18 cellular contexts compared by ENCODE assay signal in genomic region chr6:9783567-9783966, GRCh38.
DNase-seq lines count a peak whose midpoint lies in the region; ATAC-seq, FAIRE-seq and TF ChIP-seq lines count a peak whose summit lies in the region.
"Had no signal": no experiment of that assay in that cellular context is flagged by ENCODE, and none has a peak within 500 bp of the region (broad histone marks: within the 10 kb centered on the region; RNA-seq: fewer than 3 reads in every experiment).

No MANE protein-coding gene starts in this region.

- ATAC-seq in right lobe of liver (peak; percentile 28 to 69 (median 38)), HepG2 (no peak), GM18907 (IDR thresholded peaks at IDR 0.05; ENCODE audit: unreplicated experiment) (no peak)
- no peak for ATAC-seq in activated CD8-positive, alpha-beta memory T cell treated with anti-CD3 and anti-CD28 coated beads, Interleukin-2, amount 10 ng/mL, durations not matched to agents 7 days and 5 days

- no peaks in the 10 kb centered on the region for H3K36me3 Mint-ChIP-seq in activated CD8-positive, alpha-beta memory T cell treated with anti-CD3 and anti-CD28 coated beads, Interleukin-2, amount 10 ng/mL, durations not matched to agents 7 days and 5 days

- no peaks in the 10 kb centered on the region for H3K4me1 Mint-ChIP-seq in activated CD8-positive, alpha-beta memory T cell treated with anti-CD3 and anti-CD28 coated beads, Interleukin-2, amount 10 ng/mL, durations not matched to agents 7 days and 5 days

- H3K27ac ChIP-seq in right lobe of liver: no peak overlapping the region
- H3K27ac ChIP-seq in HepG2 (ENCODE audit: extremely low read length, insufficient read depth, low read length): no peak overlapping the region
- H3K27ac ChIP-seq in OCI-LY3 (ENCODE audit: low read length): 0 out of 2 replicates have a peak overlapping the region, but pooled peaks have one; percentile 9
- H3K27ac ChIP-seq: C4-2B, HL-60, RWPE1, SJSA1 had no signal

- H3K4me3 Mint-ChIP-seq in activated CD8-positive, alpha-beta memory T cell treated with anti-CD3 and anti-CD28 coated beads, Interleukin-2, amount 10 ng/mL, durations not matched to agents 7 days and 5 days: no peak overlapping the region
- H3K4me3 Mint-ChIP-seq: HFFc6 had no signal

- intact Hi-C loops in right lobe of liver (cut with DNase I) (no loop called here), HepG2 (cut with micrococcal nuclease; ENCODE audit: unreplicated experiment) (no loop called here)

- H4K20me1 ChIP-seq in HepG2 (ENCODE audit: insufficient read depth, low read length) (no peaks in the 10 kb centered on the region), OCI-LY3 (ENCODE audit: insufficient read depth, low read length) (no peaks in the 10 kb centered on the region)

- no peaks in the 10 kb centered on the region for H3K36me3 ChIP-seq in right lobe of liver
- H3K36me3 ChIP-seq in HepG2 (replicated peaks in 1 of 2; ENCODE audit: control insufficient read depth in 1 of 2, insufficient read depth in 2 of 2, low read length in 2 of 2): no peaks in the 10 kb centered on the region
- H3K36me3 ChIP-seq in OCI-LY3 (replicated peaks; ENCODE audit: low read depth, low read length): no peaks in the 10 kb centered on the region
- H3K36me3 ChIP-seq: MG63, SJSA1 had no signal

- POLR2A ChIA-PET in HepG2 (lab: Yijun Ruan, JAX): no interaction called here

- 26% methylated on average over 3 of the region's 6 CpGs for WGBS in right lobe of liver (ENCODE audit: insufficient coverage, low coverage, low lambda C conversion rate, missing lambda C conversion rate)
- WGBS in HepG2 (ENCODE audit: low lambda C conversion rate): 0% methylated on average over 6 of the region's 6 CpGs

- H3K4me3 ChIP-seq in right lobe of liver (no peak overlapping the region), HepG2 (replicated peaks in 1 of 3; ENCODE audit: insufficient read depth in 1 of 3, low read depth in 2 of 3, low read length in 3 of 3) (no peak overlapping the region), OCI-LY3 (ENCODE audit: low read length) (peak overlapping the region; percentile 12; the same call in 1 of the 2 replicates), fibroblast of the aortic adventitia (ENCODE audit: low read depth, low read length) (no peak overlapping the region)
- H3K4me3 ChIP-seq: MG63, SJSA1 had no signal

- H3K4me1 ChIP-seq in right lobe of liver: no peaks in the 10 kb centered on the region
- no peaks in the 10 kb centered on the region for H3K4me1 ChIP-seq in HepG2 (ENCODE audit: insufficient read depth, low read length)
- H3K4me1 ChIP-seq in OCI-LY3 (ENCODE audit: low read length): peaks cover 21% of the 10 kb centered on the region

- TF ChIP-seq EP300 in HepG2 (IDR thresholded peaks at IDR 0.05; ENCODE audit: low read depth in 2 of 2, low read length in 2 of 2) (no peak), HepG2 (CRISPR knock-in tag; IDR thresholded peaks at IDR 0.05; ENCODE audit: borderline replicate concordance) (no peak)

- BruUV-seq in HepG2 (replicated peaks; lab: Mats Ljungman, UMichigan): no TSS peak

- no peaks in the 10 kb centered on the region for H3K9me3 ChIP-seq in right lobe of liver
- peaks cover 32% of the 10 kb centered on the region for H3K9me3 ChIP-seq in HepG2 (ENCODE audit: low read length)
- no peaks in the 10 kb centered on the region for H3K9me3 ChIP-seq in OCI-LY3 (ENCODE audit: insufficient read depth, low read length)
- H3K9me3 ChIP-seq: MG63, SJSA1 had no signal

- TF ChIP-seq CTCF in right lobe of liver (IDR thresholded peaks at IDR 0.05) (no peak), HepG2 (CRISPR knock-in tag; IDR thresholded peaks at IDR 0.05) (no peak), OCI-LY3 (IDR thresholded peaks at IDR 0.05; ENCODE audit: low read depth, low read length) (no peak), fibroblast of the aortic adventitia (IDR thresholded peaks at IDR 0.05; ENCODE audit: insufficient read depth, low read length) (no peak)

- H3K27me3 ChIP-seq in right lobe of liver (no peaks in the 10 kb centered on the region), HepG2 (ENCODE audit: control insufficient read depth in 1 of 2, insufficient read depth in 2 of 2, low read length in 2 of 2) (no peaks in the 10 kb centered on the region), OCI-LY3 (ENCODE audit: low read depth, low read length) (no peaks in the 10 kb centered on the region)
- H3K27me3 ChIP-seq: MG63, SJSA1 had no signal

- H3K79me2 ChIP-seq in HepG2 (ENCODE audit: insufficient read depth, low read length): no peaks in the 10 kb centered on the region
- no peaks in the 10 kb centered on the region for H3K79me2 ChIP-seq in OCI-LY3 (ENCODE audit: low read length)

- H3K9me3 Mint-ChIP-seq in activated CD8-positive, alpha-beta memory T cell treated with anti-CD3 and anti-CD28 coated beads, Interleukin-2, amount 10 ng/mL, durations not matched to agents 7 days and 5 days (ENCODE audit: low read depth): peaks cover 7% of the 10 kb centered on the region
- H3K9me3 Mint-ChIP-seq: HFFc6 had no signal

- TF ChIP-seq POLR2A in right lobe of liver (IDR thresholded peaks at IDR 0.05): no peak
- TF ChIP-seq POLR2A in HepG2 (IDR thresholded peaks at IDR 0.05; ENCODE audit: insufficient read depth in 1 of 2, low read depth in 2 of 2, low read length in 2 of 2): no peak

- TF ChIP-seq RAD21 in HepG2 (CRISPR knock-in tag; IDR thresholded peaks at IDR 0.05): no peak

- no peak for FAIRE-seq in HepG2 (lab: Jason Lieb, UNC)

- in situ Hi-C loops in HepG2 (cut with HindIII; ENCODE audit: extremely low pct_ligation_motif_present, low pct_unique_long_range_greater_than_20kb): no loop called here

- CTCF ChIA-PET in HepG2 (lab: Yijun Ruan, JAX; ENCODE audit: low intra/inter-chr PET ratio, low total read pairs): no interaction called here
- CTCF ChIA-PET in activated CD8-positive, alpha-beta memory T cell treated with anti-CD3 and anti-CD28 coated beads, Interleukin-2, amount 10 ng/mL, durations not matched to agents 7 days and 5 days (lab: Charles Lee): no interaction called here

- H3K27ac Mint-ChIP-seq in activated CD8-positive, alpha-beta memory T cell treated with anti-CD3 and anti-CD28 coated beads, Interleukin-2, amount 10 ng/mL, durations not matched to agents 7 days and 5 days: no peak overlapping the region
- H3K27ac Mint-ChIP-seq: HFFc6 had no signal

- no peaks in the 10 kb centered on the region for H3K27me3 Mint-ChIP-seq in activated CD8-positive, alpha-beta memory T cell treated with anti-CD3 and anti-CD28 coated beads, Interleukin-2, amount 10 ng/mL, durations not matched to agents 7 days and 5 days

- H2AFZ ChIP-seq in HepG2 (ENCODE audit: low read length) (no peak overlapping the region), OCI-LY3 (ENCODE audit: low read depth, low read length) (peak overlapping the region; percentile 57; the same call in 1 of the 2 replicates)

- H3K9ac ChIP-seq in HepG2 (ENCODE audit: insufficient read depth, low read depth, low read length) (no peak overlapping the region), OCI-LY3 (ENCODE audit: low read length) (no peak overlapping the region)

- H3K4me2 ChIP-seq in HepG2 (ENCODE audit: low read depth, low read length): no peak overlapping the region
- H3K4me2 ChIP-seq in OCI-LY3 (ENCODE audit: low read length): peak overlapping the region; percentile 37

- DNase-seq in right lobe of liver (no peak), HepG2 (ENCODE audit: low spot score) (no peak), fibroblast of the aortic adventitia (ENCODE audit: low read depth) (peak; percentile 55), cortex of kidney (lab: John Stamatoyannopoulos, UW) (no peak), T1000 (lab: John Stamatoyannopoulos, UW) (no peak)
- DNase-seq in activated CD8-positive, alpha-beta memory T cell treated with anti-CD3 and anti-CD28 coated beads, Interleukin-2, amount 10 ng/mL, durations not matched to agents 7 days and 5 days: no peak
- DNase-seq: 8988T, HFFc6, KG1, MG63, NCI-H1105 treated with DMSO at 0.1 percent for 48 hours, NCI-H187 had no signal

TF ChIP-seq in HepG2, 621 proteins besides CTCF, POLR2A, EP300 and RAD21 (continues in another document):
- TF ChIP-seq MXD4 (CRISPR knock-in tag; IDR thresholded peaks at IDR 0.05) (no peak), BCL6 (CRISPR knock-in tag; IDR thresholded peaks at IDR 0.05) (no peak), KLF13 (CRISPR knock-in tag; IDR thresholded peaks at IDR 0.05) (no peak), TBP (CRISPR knock-in tag; IDR thresholded peaks at IDR 0.05) (no peak), ZNF687 (CRISPR knock-in tag; IDR thresholded peaks at IDR 0.05) (no peak), MIER2 (CRISPR knock-in tag; IDR thresholded peaks at IDR 0.05) (no peak), DMAP1 (CRISPR knock-in tag; IDR thresholded peaks at IDR 0.05) (no peak), ZNF780A (CRISPR knock-in tag; IDR thresholded peaks at IDR 0.05) (no peak), HMGA1 (CRISPR knock-in tag; conservative IDR thresholded peaks at IDR 0.05) (no peak), ZNF678 (CRISPR knock-in tag; IDR thresholded peaks at IDR 0.05) (no peak), AGO2 (optimal IDR thresholded peaks at IDR 0.05; ENCODE audit: low read depth, low read length) (no peak), ZNF451 (CRISPR knock-in tag; IDR thresholded peaks at IDR 0.05) (no peak)

Comparison
In these comparisons a context has a peak if more than half of its experiments do, and no peak if none do; other contexts are left out.
1. ATAC-seq: peak in right lobe of liver (4 of 4); none in HepG2 (single experiment), activated CD8-positive, alpha-beta memory T cell treated with anti-CD3 and anti-CD28 coated beads, Interleukin-2, amount 10 ng/mL, durations not matched to agents 7 days and 5 days (single experiment) and GM18907 (single experiment).